Comparison of ENCODE assay signal across 9 cellular contexts in genomic region chr9:137055385-137056364, GRCh38. TPM values are rescaled to one million over a fixed set of nuclear protein-coding genes. Genes with fewer than 3 reads are reported as not detected.
A peak's percentile ranks its signal among the peaks of the same experiment; 100 is the strongest.
DNase-seq lines count a peak whose midpoint lies in the region; ATAC-seq and TF ChIP-seq lines count a peak whose summit lies in the region.
"Had no signal": no experiment of that assay in that cellular context is flagged by ENCODE, and none has a peak within 500 bp of the region (broad histone marks: within the 10 kb centered on the region; RNA-seq: fewer than 3 reads in every experiment).

No MANE protein-coding gene starts in this region.

- peak; percentile 85 for DNase-seq in M059J (ENCODE audit: low read depth)
- DNase-seq in cardiac fibroblast (ENCODE audit: low read depth in 2 of 2), result peak; percentile 33 to 97
- peak; percentile 78 to 82 for DNase-seq in left lung
- peak; percentile 78 to 88 for DNase-seq in tibial nerve (ENCODE audit: low spot score in 2 of 2)
- DNase-seq in WERI-Rb-1, result no peak
- no peak for DNase-seq in activated CD8-positive, alpha-beta memory T cell treated with anti-CD3 and anti-CD28 coated beads, Interleukin-2, amount 50 U/mL, for 4 hours
- no peak for DNase-seq in Kasumi-1 (lab: John Stamatoyannopoulos, UW)
- DNase-seq: activated CD4-positive, alpha-beta T cell treated with anti-CD3 and anti-CD28 coated beads, Interleukin-2, amount 50 U/mL, for 4 hours had no signal

- peaks cover 15 to 52% of the 10 kb centered on the region in 2 donors for H3K27me3 ChIP-seq in left lung
- H3K27me3 ChIP-seq in tibial nerve, result peaks cover 0 to 20% of the 10 kb centered on the region in 2 donors
- no peaks in the 10 kb centered on the region for H3K27me3 ChIP-seq in WERI-Rb-1 (ENCODE audit: insufficient read depth, low read depth, severe bottlenecking)

- WGBS in tibial nerve, 2 donors, result 12 to 19% methylated on average over 25 to 27 of the region's 28 CpGs

- peaks cover 9 to 38% of the 10 kb centered on the region in 2 donors for H3K4me1 ChIP-seq in left lung
- H3K4me1 ChIP-seq in tibial nerve, result peaks cover 3 to 68% (median 33%) of the 10 kb centered on the region in 4 donors

- H3K9me3 ChIP-seq in left lung (no peaks in the 10 kb centered on the region), tibial nerve (no peaks in the 10 kb centered on the region), WERI-Rb-1 (ENCODE audit: severe bottlenecking) (no peaks in the 10 kb centered on the region)

- H3K4me3 ChIP-seq in cardiac fibroblast (replicated peaks in 1 of 2; ENCODE audit: low read depth in 2 of 2, low read length in 2 of 2), result no peak overlapping the region
- H3K4me3 ChIP-seq in left lung, result no peak overlapping the region
- H3K4me3 ChIP-seq in tibial nerve, result peak overlapping the region in 1 of 4 donors; percentile 11
- no peak overlapping the region for H3K4me3 ChIP-seq in WERI-Rb-1 (ENCODE audit: low read depth, low read length)

- intact Hi-C loops in left lung (cut with DNase I), result no loop called here

- H3K27ac ChIP-seq in left lung (no peak overlapping the region), tibial nerve (peak overlapping the region; percentile 76 to 92 (median 88)), WERI-Rb-1 (no peak overlapping the region)

- no peak for TF ChIP-seq POLR2A in tibial nerve (IDR thresholded peaks at IDR 0.05)

- TF ChIP-seq CTCF in cardiac fibroblast (IDR thresholded peaks at IDR 0.05; ENCODE audit: low read depth, low read length) (no peak), left lung (IDR thresholded peaks at IDR 0.05) (no peak), tibial nerve (IDR thresholded peaks at IDR 0.05) (peak in 1 of 5 experiments; percentile 7), WERI-Rb-1 (IDR thresholded peaks at IDR 0.05; ENCODE audit: low read depth, low read length) (no peak)

- H3K36me3 ChIP-seq in left lung (no peaks in the 10 kb centered on the region), tibial nerve (no peaks in the 10 kb centered on the region), WERI-Rb-1 (no peaks in the 10 kb centered on the region)

- ATAC-seq in left lung (peak; percentile 64), HG03039 (IDR thresholded peaks at IDR 0.05; ENCODE audit: unreplicated experiment) (no peak)

- peak; percentile 10 to 64 for TF ChIP-seq EP300 in tibial nerve (IDR thresholded peaks at IDR 0.05)

RNA-seq across cellular contexts. Expression of gene ENTPD2, which starts 1.8 kb away (rescaled TPM):
- not detected in 2 replicates for total RNA-seq in M059J (2014; rRNA removed; shearing (Covaris generic))
- total RNA-seq in left lung, result under 1 TPM; 0.71 to 0.87 TPM
- 10 to 100 TPM in 3 of 4 donors, 1 to 10 TPM in 1; 7.0 to 21.0 (median 18.1) TPM for total RNA-seq in tibial nerve

RNA-seq across cellular contexts. Expression of gene NPDC1, which starts 9.7 kb away (rescaled TPM):
- total RNA-seq in M059J (2014; rRNA removed; shearing (Covaris generic)), result 8.2 and 10.7 TPM in 2 replicates
- total RNA-seq in left lung (100 to 1,000 TPM; 104 to 105 TPM), tibial nerve (100 to 1,000 TPM in 3 of 4 donors, 10 to 100 TPM in 1; 80.6 to 269 (median 182) TPM)

RNA-seq across cellular contexts. Expression of gene SAPCD2, which starts 14.7 kb away (rescaled TPM):
- total RNA-seq in M059J (2014; rRNA removed; shearing (Covaris generic)), result 11.8 and 28.5 TPM in 2 replicates
- total RNA-seq in left lung, result 1 to 10 TPM; 2.7 to 4.6 TPM
- total RNA-seq in tibial nerve, result under 1 TPM in 2 of 4 donors, not detected in 2; 0.22 to 0.90 TPM

RNA-seq across cellular contexts. Expression of gene UAP1L1, which starts 21.6 kb away (rescaled TPM):
- 6.7 and 12.9 TPM in 2 replicates for total RNA-seq in M059J (2014; rRNA removed; shearing (Covaris generic))
- total RNA-seq in left lung, result 10 to 100 TPM; 28.1 to 43.1 TPM
- total RNA-seq in tibial nerve, result 10 to 100 TPM in 2 of 4 donors, 1 to 10 TPM in 2; 8.1 to 20.7 (median 12.3) TPM

RNA-seq across cellular contexts. Expression of gene FUT7, which starts 23.8 kb away (rescaled TPM):
- not detected in 2 replicates for total RNA-seq in M059J (2014; rRNA removed; shearing (Covaris generic))
- total RNA-seq in left lung, result 1 to 10 TPM in 1 of 2 donors, under 1 TPM in 1; 0.17 to 2.9 TPM
- total RNA-seq in tibial nerve, result under 1 TPM in 1 of 4 donors, not detected in 3; 0.60 TPM

Comparison
In these comparisons a context has a peak if more than half of its experiments do, and no peak if none do; other contexts are left out.
1. DNase-seq: peak in M059J (single experiment), cardiac fibroblast (2 of 2), left lung (2 of 2) and tibial nerve (2 of 2); none in WERI-Rb-1 (single experiment), activated CD8-positive, alpha-beta memory T cell treated with anti-CD3 and anti-CD28 coated beads, Interleukin-2, amount 50 U/mL, for 4 hours (single experiment) and Kasumi-1 (0 of 2).
2. H3K27ac ChIP-seq: peak in tibial nerve (4 of 4); none in left lung (0 of 2) and WERI-Rb-1 (single experiment).